1 cellular context compared by ENCODE assay signal in the genomic region with DNA sequence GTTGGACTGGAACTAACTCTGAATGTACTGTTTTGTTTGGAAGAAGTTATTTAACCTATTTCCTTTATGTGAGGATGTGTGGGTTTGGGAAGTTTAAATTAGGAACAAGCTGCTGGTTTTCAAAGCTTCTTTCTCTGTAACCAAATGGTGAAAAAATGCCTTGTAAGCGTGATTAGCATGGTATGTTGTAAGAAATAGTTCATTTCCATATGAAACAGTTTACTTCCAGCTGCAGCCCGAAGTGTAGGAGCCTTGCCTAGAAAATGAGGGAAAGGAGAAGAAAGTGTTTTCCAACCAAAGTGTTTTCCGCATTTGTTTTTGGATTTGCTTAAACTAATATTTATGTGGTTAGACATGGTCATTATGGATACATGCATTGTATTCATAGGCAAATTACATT.
TF ChIP-seq lines count a peak whose summit lies in the region.

No MANE protein-coding gene starts in this region.

TF ChIP-seq in H1, 55 proteins besides CTCF, POLR2A, EP300 and RAD21:
- TF ChIP-seq TEAD4 (IDR thresholded peaks at IDR 0.05; ENCODE audit: low read depth, low read length) (0 out of 2 replicates have a peak, but pooled peaks have one; percentile 10), CEBPB (IDR thresholded peaks at IDR 0.05; ENCODE audit: low read depth, low read length) (0 out of 2 replicates have a peak, but pooled peaks have one; percentile 30)
- TF ChIP-seq, protein P1, sequence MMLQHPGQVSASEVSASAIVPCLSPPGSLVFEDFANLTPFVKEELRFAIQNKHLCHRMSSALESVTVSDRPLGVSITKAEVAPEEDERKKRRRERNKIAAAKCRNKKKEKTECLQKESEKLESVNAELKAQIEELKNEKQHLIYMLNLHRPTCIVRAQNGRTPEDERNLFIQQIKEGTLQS (IDR thresholded peaks at IDR 0.05; ENCODE audit: insufficient read depth, low read depth, low read length) = no peak
TF ChIP-seq in H1: peak in this region for 2.
